8 cellular contexts compared by ENCODE assay signal in the genomic region with DNA sequence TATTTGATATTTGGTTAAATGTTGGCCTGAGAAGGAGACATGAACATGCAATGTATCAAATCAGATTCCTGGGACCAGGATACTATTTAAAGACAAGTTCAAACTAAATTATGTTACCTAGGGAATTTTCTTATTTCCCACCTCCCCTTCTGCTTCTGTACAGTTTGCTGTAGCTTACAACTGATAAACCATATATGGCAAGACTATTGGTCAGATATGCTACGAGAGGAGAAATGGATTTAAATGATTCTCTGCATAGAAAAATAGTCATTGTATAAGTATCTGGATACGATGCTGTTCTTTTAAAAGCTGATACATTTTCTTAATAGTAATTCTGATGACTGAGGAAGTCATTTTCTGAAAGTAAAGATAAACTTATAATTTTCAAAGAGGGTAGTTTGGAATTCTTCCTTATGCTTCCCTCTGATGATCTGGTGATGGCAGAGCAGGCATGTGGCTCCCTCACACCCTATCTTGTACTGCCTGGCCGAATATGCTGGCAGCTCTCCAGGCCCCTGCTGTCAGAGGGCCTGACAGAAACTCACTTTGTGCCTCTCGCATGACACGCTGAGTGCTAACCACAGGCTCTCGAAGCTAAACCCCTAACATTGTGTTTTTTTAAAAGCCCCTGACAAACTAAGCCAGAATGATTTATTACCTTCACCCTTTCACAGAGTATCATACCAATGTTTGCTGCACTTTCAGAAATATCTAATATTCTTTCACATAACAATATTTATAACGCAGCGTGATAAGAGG. TPM values are rescaled to one million over a fixed set of nuclear protein-coding genes. Genes with fewer than 3 reads are reported as not detected.
DNase-seq lines count a peak whose midpoint lies in the region; ATAC-seq and TF ChIP-seq lines count a peak whose summit lies in the region.

No MANE protein-coding gene starts in this region.

- CTCF ChIA-PET in activated CD8-positive, alpha-beta T cell treated with anti-CD3 and anti-CD28 coated beads for 36 hours (lab: Charles Lee), result no interaction called here
- CTCF ChIA-PET in activated CD8-positive, alpha-beta T cell treated with anti-CD3 and anti-CD28 coated beads, Interleukin-2, amount 10 ng/mL, durations not matched to agents 7 days and 5 days (lab: Charles Lee), result interaction anchor here (1.1 to 1.4 kb wide), 3 partner anchors 19 to 25 kb away, joined by 3 to 4 read pairs (median 4); a partner anchor contains a TSS
- CTCF ChIA-PET in mammary epithelial cell (lab: Charles Lee; ENCODE audit: low non-redundant PET), result no interaction called here

- H4K20me1 ChIP-seq in mammary epithelial cell (ENCODE audit: insufficient read depth, low read length), result no peaks in the 10 kb centered on the region

- peaks cover 4% of the 10 kb centered on the region for H3K36me3 ChIP-seq in mammary epithelial cell (ENCODE audit: insufficient read depth, low read length)

- H3K4me1 Mint-ChIP-seq in activated CD8-positive, alpha-beta T cell treated with anti-CD3 and anti-CD28 coated beads for 36 hours (ENCODE audit: low read depth), result peaks cover 20% of the 10 kb centered on the region
- H3K4me1 Mint-ChIP-seq in activated CD8-positive, alpha-beta T cell treated with anti-CD3 and anti-CD28 coated beads, Interleukin-2, amount 10 ng/mL, durations not matched to agents 7 days and 5 days (ENCODE audit: low read depth), result no peaks in the 10 kb centered on the region

- H3K9me3 Mint-ChIP-seq in activated CD8-positive, alpha-beta T cell treated with anti-CD3 and anti-CD28 coated beads for 36 hours, result no peaks in the 10 kb centered on the region
- H3K9me3 Mint-ChIP-seq in activated CD8-positive, alpha-beta T cell treated with anti-CD3 and anti-CD28 coated beads, Interleukin-2, amount 10 ng/mL, durations not matched to agents 7 days and 5 days (ENCODE audit: insufficient read depth), result no peaks in the 10 kb centered on the region

- H3K27me3 ChIP-seq in mammary epithelial cell (ENCODE audit: insufficient read depth, low read length), result no peaks in the 10 kb centered on the region

- dilution Hi-C loops in mammary epithelial cell (cut with HindIII; ENCODE audit: low sequenced_read_pairs), result no loop called here

- WGBS in mammary epithelial cell (ENCODE audit: low coverage, missing lambda C conversion rate), result 92% methylated on average over 8 of the region's 8 CpGs

- H3K4me2 ChIP-seq in mammary epithelial cell (ENCODE audit: insufficient read depth, low read depth, low read length), result no peak overlapping the region

- no peak overlapping the region for H2AFZ ChIP-seq in mammary epithelial cell (ENCODE audit: low read depth, low read length)

- H3K9me3 ChIP-seq in mammary epithelial cell (replicated peaks; ENCODE audit: insufficient read depth, low read length), result no peaks in the 10 kb centered on the region

- H3K4me1 ChIP-seq in mammary epithelial cell (ENCODE audit: insufficient read depth, low read length), result no peaks in the 10 kb centered on the region

- intact Hi-C loops in activated CD8-positive, alpha-beta T cell treated with anti-CD3 and anti-CD28 coated beads for 36 hours (cut with micrococcal nuclease), result no loop called here
- intact Hi-C loops in mammary epithelial cell (cut with micrococcal nuclease), result no loop called here

- no peaks in the 10 kb centered on the region for H3K27me3 Mint-ChIP-seq in activated CD8-positive, alpha-beta T cell treated with anti-CD3 and anti-CD28 coated beads for 36 hours
- no peaks in the 10 kb centered on the region for H3K27me3 Mint-ChIP-seq in activated CD8-positive, alpha-beta T cell treated with anti-CD3 and anti-CD28 coated beads, Interleukin-2, amount 10 ng/mL, durations not matched to agents 7 days and 5 days (ENCODE audit: low read depth)

- DNase-seq in activated CD8-positive, alpha-beta T cell treated with anti-CD3 and anti-CD28 coated beads for 36 hours, result peak; percentile 7
- DNase-seq in activated CD8-positive, alpha-beta T cell treated with anti-CD3 and anti-CD28 coated beads, Interleukin-2, amount 10 ng/mL, durations not matched to agents 7 days and 5 days, result no peak
- DNase-seq in NCI-H1417 treated with DMSO at 0.1 percent for 48 hours (lab: John Stamatoyannopoulos, UW) (peak; percentile 74), mammary epithelial cell (peak; percentile 5), NOMO-1 treated with DMSO at 0.1 percent for 48 hours (lab: John Stamatoyannopoulos, UW; ENCODE audit: unreplicated experiment) (no peak), globus pallidus (ENCODE audit: low spot score) (no peak)
- peak; percentile 30 for DNase-seq in stimulated activated CD8-positive, alpha-beta memory T cell treated with anti-CD3 and anti-CD28 coated beads, Interleukin-4, amount 100 ng/mL, for 48 hours
- no peak for DNase-seq in stimulated activated CD4-positive, alpha-beta T cell treated with anti-CD3 and anti-CD28 coated beads, Interleukin-4, amount 100 ng/mL, for 1 hour

- no peak for TF ChIP-seq CTCF in activated CD8-positive, alpha-beta T cell treated with anti-CD3 and anti-CD28 coated beads for 36 hours (IDR thresholded peaks at IDR 0.05)
- no peak for TF ChIP-seq CTCF in mammary epithelial cell (conservative IDR thresholded peaks at IDR 0.05 in 1 of 2, IDR thresholded peaks at IDR 0.05 in 1 of 2; ENCODE audit: extremely low read depth in 1 of 2, insufficient read depth in 1 of 2, low read depth in 1 of 2, low read length in 2 of 2)

- H3K79me2 ChIP-seq in mammary epithelial cell (ENCODE audit: insufficient read depth, low read length), result peaks cover 29% of the 10 kb centered on the region

- H3K4me3 Mint-ChIP-seq in activated CD8-positive, alpha-beta T cell treated with anti-CD3 and anti-CD28 coated beads for 36 hours, result no peak overlapping the region
- no peak overlapping the region for H3K4me3 Mint-ChIP-seq in activated CD8-positive, alpha-beta T cell treated with anti-CD3 and anti-CD28 coated beads, Interleukin-2, amount 10 ng/mL, durations not matched to agents 7 days and 5 days

- peak overlapping the region; percentile 34 for H3K27ac Mint-ChIP-seq in activated CD8-positive, alpha-beta T cell treated with anti-CD3 and anti-CD28 coated beads for 36 hours
- no peak overlapping the region for H3K27ac Mint-ChIP-seq in activated CD8-positive, alpha-beta T cell treated with anti-CD3 and anti-CD28 coated beads, Interleukin-2, amount 10 ng/mL, durations not matched to agents 7 days and 5 days

- H3K27ac ChIP-seq in mammary epithelial cell (ENCODE audit: insufficient read depth, low read depth, low read length), result no peak overlapping the region

- peaks cover 24% of the 10 kb centered on the region for H3K36me3 Mint-ChIP-seq in activated CD8-positive, alpha-beta T cell treated with anti-CD3 and anti-CD28 coated beads for 36 hours (ENCODE audit: low read depth)
- peaks cover 15% of the 10 kb centered on the region for H3K36me3 Mint-ChIP-seq in activated CD8-positive, alpha-beta T cell treated with anti-CD3 and anti-CD28 coated beads, Interleukin-2, amount 10 ng/mL, durations not matched to agents 7 days and 5 days (ENCODE audit: low read depth)

- BruUV-seq in mammary epithelial cell (replicated peaks; lab: Mats Ljungman, UMichigan), result no TSS peak

- H3K9ac ChIP-seq in mammary epithelial cell (ENCODE audit: insufficient read depth, low read length), result no peak overlapping the region

- no peak for ATAC-seq in activated CD8-positive, alpha-beta T cell treated with anti-CD3 and anti-CD28 coated beads for 36 hours
- ATAC-seq in activated CD8-positive, alpha-beta T cell treated with anti-CD3 and anti-CD28 coated beads, Interleukin-2, amount 10 ng/mL, durations not matched to agents 7 days and 5 days, result no peak

- no peak overlapping the region for H3K4me3 ChIP-seq in mammary epithelial cell (replicated peaks in 1 of 3; ENCODE audit: insufficient read depth in 1 of 3, low read depth in 2 of 3, low read length in 3 of 3)

- in situ Hi-C loops in mammary epithelial cell (cut with MboI; ENCODE audit: low sequenced_read_pairs in 2 of 2), result loop anchor here in 1 of 2 donors (25.0 kb wide), 1 partner anchor 1258 kb away; no protein-coding TSS in a partner anchor

- POLR2A ChIA-PET in activated CD8-positive, alpha-beta T cell treated with anti-CD3 and anti-CD28 coated beads for 36 hours (lab: Charles Lee), result interaction anchor here (1.9 kb wide), 1 partner anchor 19 kb away, joined by 5 read pairs; a partner anchor contains a TSS
- POLR2A ChIA-PET in activated CD8-positive, alpha-beta T cell treated with anti-CD3 and anti-CD28 coated beads, Interleukin-2, amount 10 ng/mL, durations not matched to agents 7 days and 5 days (lab: Charles Lee), result no interaction called here

RNA-seq across cellular contexts. Expression of a gene that starts 19.4 kb away (rescaled TPM):
- 10 to 100 TPM; 20.9 to 24.3 TPM for total RNA-seq in activated CD8-positive, alpha-beta T cell treated with anti-CD3 and anti-CD28 coated beads for 36 hours
- total RNA-seq in activated CD8-positive, alpha-beta T cell treated with anti-CD3 and anti-CD28 coated beads, Interleukin-2, amount 10 ng/mL, durations not matched to agents 7 days and 5 days, result 10 to 100 TPM; 13.4 to 15.7 TPM
- total RNA-seq in mammary epithelial cell, result 10 to 100 TPM in 1 of 2 donors, 1 to 10 TPM in 1; 8.5 to 36.2 TPM
- 3.9 TPM for polyA plus RNA-seq in mammary epithelial cell
- polyA minus RNA-seq in mammary epithelial cell, result 7.0 TPM

RNA-seq across cellular contexts. Expression of a gene that starts 40.7 kb away (rescaled TPM):
- total RNA-seq in activated CD8-positive, alpha-beta T cell treated with anti-CD3 and anti-CD28 coated beads for 36 hours, result not detected
- total RNA-seq in activated CD8-positive, alpha-beta T cell treated with anti-CD3 and anti-CD28 coated beads, Interleukin-2, amount 10 ng/mL, durations not matched to agents 7 days and 5 days, result not detected
- total RNA-seq in mammary epithelial cell, result 100 to 1,000 TPM in 1 of 2 donors, 10 to 100 TPM in 1; 39.6 to 120 TPM
- 10.9 TPM for polyA plus RNA-seq in mammary epithelial cell
- 35.6 TPM for polyA minus RNA-seq in mammary epithelial cell

Comparison
In these comparisons a context has a peak if more than half of its experiments do, and no peak if none do; other contexts are left out.
1. DNase-seq: peak in activated CD8-positive, alpha-beta T cell treated with anti-CD3 and anti-CD28 coated beads for 36 hours (single experiment), NCI-H1417 treated with DMSO at 0.1 percent for 48 hours (single experiment), mammary epithelial cell (single experiment) and stimulated activated CD8-positive, alpha-beta memory T cell treated with anti-CD3 and anti-CD28 coated beads, Interleukin-4, amount 100 ng/mL, for 48 hours (single experiment); none in activated CD8-positive, alpha-beta T cell treated with anti-CD3 and anti-CD28 coated beads, Interleukin-2, amount 10 ng/mL, durations not matched to agents 7 days and 5 days (single experiment), NOMO-1 treated with DMSO at 0.1 percent for 48 hours (single experiment), globus pallidus (single experiment) and stimulated activated CD4-positive, alpha-beta T cell treated with anti-CD3 and anti-CD28 coated beads, Interleukin-4, amount 100 ng/mL, for 1 hour (single experiment).
2. RNA of a gene that starts 40.7 kb away (total RNA-seq): 39.6 to 120 TPM in mammary epithelial cell; not detected in activated CD8-positive, alpha-beta T cell treated with anti-CD3 and anti-CD28 coated beads for 36 hours and not detected in activated CD8-positive, alpha-beta T cell treated with anti-CD3 and anti-CD28 coated beads, Interleukin-2, amount 10 ng/mL, durations not matched to agents 7 days and 5 days; every median in the first group is over 10 times any median in the second.